In the genomic region with DNA sequence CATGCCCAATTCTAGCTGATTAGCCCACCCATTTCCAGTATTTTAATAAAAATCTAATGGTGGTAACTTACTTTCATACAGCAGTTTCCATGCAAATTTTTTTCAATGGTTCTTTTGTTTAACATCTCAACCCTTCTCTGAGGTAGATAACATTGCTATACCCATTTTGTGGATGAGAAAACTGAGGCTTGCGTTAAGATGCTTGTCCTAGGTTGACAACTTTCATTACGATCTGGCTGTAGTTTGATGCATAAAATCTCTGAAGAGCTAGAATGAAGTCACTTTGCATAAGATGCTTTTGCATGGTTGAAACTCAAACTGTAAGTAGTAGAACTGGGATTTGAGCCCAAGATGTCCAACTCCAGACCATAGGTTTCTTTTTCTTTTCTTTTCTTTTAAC, we compare ENCODE assay signal across 6 cellular contexts.
"Had no signal": no experiment of that assay in that cellular context is flagged by ENCODE, and none has a peak within 500 bp of the region (broad histone marks: within the 10 kb centered on the region; RNA-seq: fewer than 3 reads in every experiment).

No MANE protein-coding gene starts in this region.

- FAIRE-seq: HTR-8/SVneo had no signal

- H3K27ac ChIP-seq: HL-60, KMS-11 had no signal

- H3K4me2 ChIP-seq: KMS-11 had no signal

- DNase-seq: IMR-90, KBM-7, KG1 had no signal

- H3K9ac ChIP-seq: KMS-11 had no signal
